ENCODE assay signal across 8 cellular contexts in the genomic region with DNA sequence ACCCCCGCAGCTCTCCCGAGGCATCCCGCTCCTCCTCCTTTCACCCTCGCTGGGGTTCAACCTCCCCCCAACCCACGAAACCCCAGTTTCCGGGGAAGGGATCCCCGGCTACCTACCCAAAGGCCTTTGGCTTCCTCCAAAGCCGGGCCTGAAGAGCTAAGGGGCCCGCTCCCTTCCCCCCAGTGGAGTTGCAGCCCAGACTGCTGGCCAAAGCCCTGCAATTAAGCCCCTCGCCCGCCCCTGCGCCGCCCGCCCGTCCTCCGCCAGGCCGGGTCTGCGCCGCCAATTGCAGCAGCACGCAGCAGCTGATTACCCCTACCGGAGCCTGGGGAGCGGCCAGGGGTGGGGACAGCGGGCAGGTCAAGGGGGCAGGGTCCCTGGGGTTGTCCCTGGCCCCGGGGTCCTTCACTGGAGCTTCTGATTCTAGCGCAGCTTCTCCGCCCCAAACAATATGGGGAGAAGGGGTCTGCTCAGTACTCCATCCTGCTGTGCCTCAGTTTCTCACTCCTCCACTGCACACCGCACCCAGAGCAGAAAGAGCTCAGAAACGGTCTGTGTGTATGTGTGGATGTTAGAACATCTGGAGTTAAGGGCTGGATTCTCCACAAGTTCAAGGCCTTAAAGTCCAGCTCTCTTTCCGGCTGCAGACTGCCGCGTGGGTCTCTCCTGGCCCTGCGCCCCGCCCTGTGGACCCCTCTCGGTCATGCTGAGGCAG. TPM values are rescaled to one million over a fixed set of nuclear protein-coding genes. Genes with fewer than 3 reads are reported as not detected.
DNase-seq lines count a peak whose midpoint lies in the region; TF ChIP-seq lines count a peak whose summit lies in the region.

No MANE protein-coding gene starts in this region.

- DNase-seq in GM13977 (ENCODE audit: low spot score) (peak; percentile 66), PC-9 (no peak), NCI-H1436 (lab: John Stamatoyannopoulos, UW) (no peak), NCI-H2081 treated with DMSO at 0.1 percent for 48 hours (lab: John Stamatoyannopoulos, UW) (no peak), NCI-H2107 (lab: John Stamatoyannopoulos, UW) (no peak), NCI-H2171 (lab: John Stamatoyannopoulos, UW) (no peak)

- peak overlapping the region; percentile 87 for H3K4me2 ChIP-seq in PC-9

- no peaks in the 10 kb centered on the region for H3K9me3 ChIP-seq in PC-9 (ENCODE audit: insufficient read depth, low read depth)
- no peaks in the 10 kb centered on the region for H3K9me3 ChIP-seq in iPS-15b (ENCODE audit: control insufficient read depth, insufficient read depth, low read length)

- CTCF ChIA-PET in PC-9 (lab: Charles Lee): interaction anchor here (0.7 to 2.6 kb wide), 7 partner anchors 9 to 83 kb away, joined by 3 to 65 read pairs (median 3); no protein-coding TSS in a partner anchor

- TF ChIP-seq CTCF in GM13977 (IDR thresholded peaks at IDR 0.05; ENCODE audit: extremely low read depth, insufficient read depth, missing control alignments): peak; percentile 1
- no peak for TF ChIP-seq CTCF in PC-9 (conservative IDR thresholded peaks at IDR 0.05)

- in situ Hi-C loops in GM13977 (cut with MboI; ENCODE audit: low pct_unique_long_range_greater_than_20kb, low sequenced_read_pairs, unreplicated experiment): no loop called here

- H3K9me2 ChIP-seq in PC-9 (ENCODE audit: insufficient read depth): no peaks in the 10 kb centered on the region

- peaks cover 41% of the 10 kb centered on the region for H3F3A ChIP-seq in PC-9 (ENCODE audit: insufficient read depth, low read depth)

- POLR2A ChIA-PET in PC-9 (lab: Charles Lee; ENCODE audit: unreplicated experiment): no interaction called here

- H3K36me3 ChIP-seq in ACC112 (ENCODE audit: insufficient read depth, low read length): no peaks in the 10 kb centered on the region
- H3K36me3 ChIP-seq in PC-9 (ENCODE audit: low read depth): no peaks in the 10 kb centered on the region
- H3K36me3 ChIP-seq in iPS-15b (ENCODE audit: control insufficient read depth, insufficient read depth, low read length): no peaks in the 10 kb centered on the region

- H3K4me3 ChIP-seq in ACC112 (ENCODE audit: low read depth, low read length) (peak overlapping the region; percentile 33), PC-9 (peak overlapping the region; percentile 59; the same call in 1 of the 2 replicates), iPS-15b (ENCODE audit: low read depth, low read length) (peak overlapping the region; percentile 50)

- H4K20me1 ChIP-seq in PC-9 (ENCODE audit: insufficient read depth): no peaks in the 10 kb centered on the region

- no peak overlapping the region for H3K9ac ChIP-seq in iPS-15b (ENCODE audit: low read depth, low read length)

- intact Hi-C loops in PC-9 (cut with micrococcal nuclease; ENCODE audit: unreplicated experiment): loop anchor here (1.0 to 10.0 kb wide), 5 partner anchors 21 to 377 kb away; a partner anchor contains a TSS

- H3K4me1 ChIP-seq in ACC112 (ENCODE audit: control insufficient read depth, insufficient read depth, low read length, unreplicated experiment): peaks cover 13% of the 10 kb centered on the region
- peaks cover 52% of the 10 kb centered on the region for H3K4me1 ChIP-seq in PC-9 (replicated peaks; ENCODE audit: insufficient read depth)
- H3K4me1 ChIP-seq in iPS-15b (ENCODE audit: control insufficient read depth, insufficient read depth, low read length): peaks cover 13% of the 10 kb centered on the region

- H3K27ac ChIP-seq in ACC112 (ENCODE audit: low read depth, low read length) (no peak overlapping the region), PC-9 (peak overlapping the region; percentile 87)

- H3K27me3 ChIP-seq in ACC112 (ENCODE audit: insufficient read depth, low read length) (peaks cover 91% of the 10 kb centered on the region), PC-9 (ENCODE audit: insufficient read depth, low read depth) (no peaks in the 10 kb centered on the region), iPS-15b (ENCODE audit: control insufficient read depth, insufficient read depth, low read length) (peaks cover 96% of the 10 kb centered on the region)

- BruUV-seq in PC-9 (replicated peaks; lab: Mats Ljungman, UMichigan): no TSS peak

- peak overlapping the region; percentile 18 for H2AFZ ChIP-seq in ACC112 (ENCODE audit: low read length, unreplicated experiment)
- H2AFZ ChIP-seq in PC-9: peak overlapping the region; percentile 75; the same call in 1 of the 2 replicates

- H3K79me2 ChIP-seq in ACC112 (ENCODE audit: control insufficient read depth, insufficient read depth, low read length, unreplicated experiment): no peaks in the 10 kb centered on the region
- no peaks in the 10 kb centered on the region for H3K79me2 ChIP-seq in PC-9 (ENCODE audit: low read depth)

RNA-seq across cellular contexts. Expression of a gene that starts 16.9 kb away (rescaled TPM):
- 1.2 and 2.3 TPM in 2 replicates for total RNA-seq in PC-9 (2021)

RNA-seq across cellular contexts. Expression of a gene that starts 37.9 kb away (rescaled TPM):
- total RNA-seq in PC-9 (2021): 0.33 and 0.45 TPM in 2 replicates
